ENCODE assay signal across 8 cellular contexts in the genomic region with DNA sequence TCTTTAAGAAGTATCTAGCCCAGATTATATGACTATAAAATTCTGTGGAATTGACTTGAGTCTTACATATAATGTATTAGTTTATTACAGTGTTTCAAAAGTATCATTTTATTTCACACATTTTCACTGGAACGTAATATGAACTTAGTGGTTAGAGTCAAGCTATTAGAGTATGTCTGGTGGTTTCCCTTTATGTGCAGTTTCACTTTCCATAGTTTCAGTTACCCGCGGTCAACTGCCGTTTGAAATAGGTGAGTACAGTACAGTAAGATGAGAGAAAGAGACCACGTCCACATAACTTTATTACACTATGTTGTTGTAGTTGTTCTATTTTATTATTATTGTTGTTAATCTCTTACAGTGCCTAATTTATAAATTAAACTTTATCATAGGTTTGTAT. TPM values are rescaled to one million over a fixed set of nuclear protein-coding genes. Genes with fewer than 3 reads are reported as not detected.
DNase-seq lines count a peak whose midpoint lies in the region; ATAC-seq lines count a peak whose summit lies in the region.
"Had no signal": no experiment of that assay in that cellular context is flagged by ENCODE, and none has a peak within 500 bp of the region (broad histone marks: within the 10 kb centered on the region; RNA-seq: fewer than 3 reads in every experiment).

No MANE protein-coding gene starts in this region.

- H3K4me3 ChIP-seq in Jurkat, Clone E6-1 (ENCODE audit: low read length), result no peak overlapping the region
- peak overlapping the region; percentile 6 for H3K4me3 ChIP-seq in naive thymus-derived CD4-positive, alpha-beta T cell (ENCODE audit: low read length)
- no peak overlapping the region for H3K4me3 ChIP-seq in SJCRH30

- CTCF ChIA-PET in naive thymus-derived CD4-positive, alpha-beta T cell (lab: Charles Lee), result interaction anchor here (0.6 kb wide), 1 partner anchor 270 kb away, joined by 3 read pairs; no protein-coding TSS in a partner anchor

- peak; percentile 66 for DNase-seq in Jurkat, Clone E6-1 (ENCODE audit: low read depth, low spot score)
- peak in 2 of 9 donors; percentile 12 to 14 for DNase-seq in naive thymus-derived CD4-positive, alpha-beta T cell
- no peak for DNase-seq in SJCRH30
- DNase-seq in dermis blood vessel endothelial cell, result no peak
- DNase-seq in NCI-H526 treated with DMSO at 0.1 percent for 48 hours (lab: John Stamatoyannopoulos, UW), result no peak

- H3K4me1 Mint-ChIP-seq in naive thymus-derived CD4-positive, alpha-beta T cell, result peaks cover 8 to 57% (median 30%) of the 10 kb centered on the region in 7 donors

- no peaks in the 10 kb centered on the region for H3K4me1 ChIP-seq in naive thymus-derived CD4-positive, alpha-beta T cell (ENCODE audit: control insufficient read depth in 2 of 2, insufficient read depth in 2 of 2, low read length in 2 of 2)
- 0 out of 2 replicates have a peak, but pooled peaks cover 4% of the 10 kb centered on the region for H3K4me1 ChIP-seq in SJCRH30

- peak overlapping the region in 8 of 9 donors; percentile 51 to 79 (median 68) for H3K27ac Mint-ChIP-seq in naive thymus-derived CD4-positive, alpha-beta T cell

- H3K27me3 Mint-ChIP-seq in naive thymus-derived CD4-positive, alpha-beta T cell, result no peaks in the 10 kb centered on the region

- H3K4me3 Mint-ChIP-seq in naive thymus-derived CD4-positive, alpha-beta T cell, result peak overlapping the region in 6 of 10 donors; percentile 40 to 60 (median 44)

- H3K9me3 ChIP-seq in naive thymus-derived CD4-positive, alpha-beta T cell (ENCODE audit: control insufficient read depth in 2 of 3, low read length in 3 of 3), result no peaks in the 10 kb centered on the region
- no peaks in the 10 kb centered on the region for H3K9me3 ChIP-seq in SJCRH30 (replicated peaks)

- H3K9me3 Mint-ChIP-seq in naive thymus-derived CD4-positive, alpha-beta T cell, result no peaks in the 10 kb centered on the region

- POLR2A ChIA-PET in naive thymus-derived CD4-positive, alpha-beta T cell (lab: Charles Lee), result no interaction called here

- no peaks in the 10 kb centered on the region for H3K36me3 ChIP-seq in naive thymus-derived CD4-positive, alpha-beta T cell (ENCODE audit: control insufficient read depth in 2 of 3, insufficient read depth in 3 of 3, low read length in 3 of 3)
- no peaks in the 10 kb centered on the region for H3K36me3 ChIP-seq in SJCRH30

- H3K36me3 Mint-ChIP-seq in naive thymus-derived CD4-positive, alpha-beta T cell, result peaks cover 0 to 18% (median 3%) of the 10 kb centered on the region in 5 donors

- no peak overlapping the region for H3K27ac ChIP-seq in naive thymus-derived CD4-positive, alpha-beta T cell (ENCODE audit: low read depth, low read length)
- no peak overlapping the region for H3K27ac ChIP-seq in SJCRH30

- intact Hi-C loops in naive thymus-derived CD4-positive, alpha-beta T cell (cut with micrococcal nuclease), result loop anchor here (1.0 to 5.0 kb wide), 3 partner anchors 50 to 622 kb away; partner anchors contain the start of gene COMMD10 (in 1 of the 2)

- H3K27me3 ChIP-seq in naive thymus-derived CD4-positive, alpha-beta T cell (ENCODE audit: control insufficient read depth in 2 of 2, insufficient read depth in 2 of 2, low read length in 2 of 2), result no peaks in the 10 kb centered on the region
- no peaks in the 10 kb centered on the region for H3K27me3 ChIP-seq in SJCRH30

- ATAC-seq in GM18907 (IDR thresholded peaks at IDR 0.05; ENCODE audit: unreplicated experiment) (peak; percentile 99), GM21786 (IDR thresholded peaks at IDR 0.05; ENCODE audit: unreplicated experiment) (peak; percentile 99)
- peak; percentile 80 for ATAC-seq in naive thymus-derived CD4-positive, alpha-beta T cell
- ATAC-seq: HCT116 had no signal

RNA-seq across cellular contexts. Expression of gene COMMD10, which starts 50.5 kb away (rescaled TPM):
- 38.4 TPM for polyA plus RNA-seq in Jurkat, Clone E6-1 (2012; ENCODE audit: insufficient read depth, insufficient read length)
- 10 to 100 TPM; 29.4 to 50.6 (median 37.8) TPM for total RNA-seq in naive thymus-derived CD4-positive, alpha-beta T cell
- polyA plus RNA-seq in naive thymus-derived CD4-positive, alpha-beta T cell, result 10 to 100 TPM; 30.9 to 43.5 TPM
- 56.2 and 56.8 TPM in 2 replicates for total RNA-seq in SJCRH30 (2014; rRNA removed; shearing (Covaris generic))
- total RNA-seq in dermis blood vessel endothelial cell, result 35.7 and 41.5 TPM in 2 replicates
